1 cellular context compared by ENCODE assay signal in genomic region chr11:95556011-95556341, GRCh38.
TF ChIP-seq lines count a peak whose summit lies in the region.

No MANE protein-coding gene starts in this region.

TF ChIP-seq in SK-N-SH, 30 proteins besides CTCF, POLR2A, EP300 and RAD21 (continued from another document):
- TF ChIP-seq ZBTB33 (IDR thresholded peaks at IDR 0.05; ENCODE audit: borderline replicate concordance, low read depth) (no peak), SIN3A (IDR thresholded peaks at IDR 0.05; ENCODE audit: borderline replicate concordance, low read depth, low read length) (no peak), USF2 (IDR thresholded peaks at IDR 0.05; ENCODE audit: borderline replicate concordance, low read depth, low read length) (no peak), TAF1 (IDR thresholded peaks at IDR 0.05; ENCODE audit: borderline replicate concordance, low read depth, low read length) (no peak), NRF1 (IDR thresholded peaks at IDR 0.05; ENCODE audit: low read depth, low read length) (no peak), SMC3 (IDR thresholded peaks at IDR 0.05; ENCODE audit: low read depth, low read length) (no peak), IRF3 (IDR thresholded peaks at IDR 0.05; ENCODE audit: low read depth, low read length) (no peak), REST (IDR thresholded peaks at IDR 0.05; ENCODE audit: low read depth, low read length) (no peak), TEAD4 (IDR thresholded peaks at IDR 0.05; ENCODE audit: borderline replicate concordance, insufficient read depth) (no peak), FOXM1 (IDR thresholded peaks at IDR 0.05; ENCODE audit: low read depth) (no peak), USF1 (IDR thresholded peaks at IDR 0.05; ENCODE audit: borderline replicate concordance, low read depth) (no peak), RXRA (IDR thresholded peaks at IDR 0.05; ENCODE audit: borderline replicate concordance, low read depth) (no peak), PBX3 (IDR thresholded peaks at IDR 0.05) (no peak)
